In the genomic region with DNA sequence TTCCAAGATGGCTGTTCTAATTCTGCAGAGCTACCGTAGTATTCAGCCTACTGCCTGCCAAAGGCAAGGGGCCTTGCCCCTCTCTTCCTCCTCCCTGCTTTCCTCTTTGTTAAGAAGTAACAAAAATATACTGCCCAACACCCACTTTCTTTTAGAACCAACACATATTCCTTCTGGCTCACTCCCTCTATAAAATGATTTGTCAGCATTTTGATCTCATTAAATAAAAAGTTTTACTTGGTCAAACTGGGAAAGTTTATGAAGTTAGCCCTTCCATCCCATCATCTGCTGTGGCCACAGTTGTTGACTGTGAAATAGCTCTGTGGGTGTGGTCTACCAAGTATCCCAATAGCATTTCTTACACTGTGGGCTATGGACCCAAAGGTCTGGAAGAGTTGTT, we compare ENCODE assay signal across 29 cellular contexts.
"Had no signal": no experiment of that assay in that cellular context is flagged by ENCODE, and none has a peak within 500 bp of the region (broad histone marks: within the 10 kb centered on the region; RNA-seq: fewer than 3 reads in every experiment).

No MANE protein-coding gene starts in this region.

- H3K27me3 Mint-ChIP-seq: activated CD4-positive, alpha-beta memory T cell treated with anti-CD3 and anti-CD28 coated beads, Interleukin-2, amount 10 ng/mL, durations not matched to agents 7 days and 5 days; activated naive CD4-positive, alpha-beta T cell treated with anti-CD3 and anti-CD28 coated beads, Interleukin-2, amount 10 ng/mL, durations not matched to agents 7 days and 5 days; activated naive CD8-positive, alpha-beta T cell treated with anti-CD3 and anti-CD28 coated beads, Interleukin-2, amount 10 ng/mL, durations not matched to agents 7 days and 5 days; activated T-cell treated with anti-CD3 and anti-CD28 coated beads, Interleukin-2, amount 50 U/mL, for 24 hours; naive B cell; stimulated activated naive CD8-positive, alpha-beta T cell treated with anti-CD3 and anti-CD28 coated beads, Interleukin-15, amount 100 ng/mL, for 72 hours had no signal

- H3K4me3 ChIP-seq: ascending aorta, cardiac muscle cell, colonic mucosa, dorsolateral prefrontal cortex, gastroesophageal sphincter, hepatocyte, mucosa of descending colon, spleen, upper lobe of left lung had no signal

- H3K4me1 Mint-ChIP-seq: activated CD4-positive, alpha-beta memory T cell treated with anti-CD3 and anti-CD28 coated beads, Interleukin-2, amount 10 ng/mL, durations not matched to agents 7 days and 5 days; activated naive CD4-positive, alpha-beta T cell treated with anti-CD3 and anti-CD28 coated beads, Interleukin-2, amount 10 ng/mL, durations not matched to agents 7 days and 5 days; activated naive CD8-positive, alpha-beta T cell treated with anti-CD3 and anti-CD28 coated beads, Interleukin-2, amount 10 ng/mL, durations not matched to agents 7 days and 5 days had no signal

- H3K27me3 ChIP-seq: ascending aorta, cardiac muscle cell, colonic mucosa, dorsolateral prefrontal cortex, gastroesophageal sphincter, hepatocyte, spleen, upper lobe of left lung had no signal

- H3K27ac Mint-ChIP-seq: activated CD4-positive, alpha-beta memory T cell treated with anti-CD3 and anti-CD28 coated beads, Interleukin-2, amount 10 ng/mL, durations not matched to agents 7 days and 5 days; activated naive CD4-positive, alpha-beta T cell treated with anti-CD3 and anti-CD28 coated beads, Interleukin-2, amount 10 ng/mL, durations not matched to agents 7 days and 5 days; activated naive CD8-positive, alpha-beta T cell treated with anti-CD3 and anti-CD28 coated beads, Interleukin-2, amount 10 ng/mL, durations not matched to agents 7 days and 5 days; activated T-cell treated with anti-CD3 and anti-CD28 coated beads, Interleukin-2, amount 50 U/mL, for 24 hours had no signal

- DNase-seq: activated CD4-positive, alpha-beta memory T cell treated with anti-CD3 and anti-CD28 coated beads, Interleukin-2, amount 10 ng/mL, durations not matched to agents 7 days and 5 days; activated CD4-positive, alpha-beta T cell treated with anti-CD3 and anti-CD28 coated beads for 48 hours; activated CD8-positive, alpha-beta memory T cell treated with anti-CD3 and anti-CD28 coated beads, Interleukin-2, amount 50 U/mL, for 48 hours; activated gamma-delta T cell; activated naive CD4-positive, alpha-beta T cell treated with anti-CD3 and anti-CD28 coated beads, Interleukin-2, amount 10 ng/mL, durations not matched to agents 7 days and 5 days; activated naive CD8-positive, alpha-beta T cell treated with anti-CD3 and anti-CD28 coated beads, Interleukin-2, amount 10 ng/mL, durations not matched to agents 7 days and 5 days; activated T-cell treated with anti-CD3 and anti-CD28 coated beads, Interleukin-2, amount 50 U/mL, for 24 hours; cerebellar nuclear complex; colonic mucosa; dorsolateral prefrontal cortex; effector memory CD4-positive, alpha-beta T cell; erythroblast; islet precursor cell; left ventricle myocardium superior; mucosa of descending colon; naive B cell; posterior cingulate gyrus; right cardiac atrium; spleen; stimulated activated naive CD8-positive, alpha-beta T cell treated with anti-CD3 and anti-CD28 coated beads, Interleukin-15, amount 100 ng/mL, for 72 hours; substantia nigra; T-helper 1 cell; upper lobe of left lung had no signal

- H3K4me3 Mint-ChIP-seq: activated CD4-positive, alpha-beta memory T cell treated with anti-CD3 and anti-CD28 coated beads, Interleukin-2, amount 10 ng/mL, durations not matched to agents 7 days and 5 days; activated naive CD4-positive, alpha-beta T cell treated with anti-CD3 and anti-CD28 coated beads, Interleukin-2, amount 10 ng/mL, durations not matched to agents 7 days and 5 days; activated naive CD8-positive, alpha-beta T cell treated with anti-CD3 and anti-CD28 coated beads, Interleukin-2, amount 10 ng/mL, durations not matched to agents 7 days and 5 days; activated T-cell treated with anti-CD3 and anti-CD28 coated beads, Interleukin-2, amount 50 U/mL, for 24 hours; brain; stimulated activated naive CD8-positive, alpha-beta T cell treated with anti-CD3 and anti-CD28 coated beads, Interleukin-15, amount 100 ng/mL, for 72 hours had no signal

- H3K4me2 ChIP-seq: hepatocyte had no signal

- H3K27ac ChIP-seq: ascending aorta, cardiac muscle cell, colonic mucosa, gastroesophageal sphincter, hepatocyte, spleen, upper lobe of left lung, VCaP had no signal

- H3K9me3 ChIP-seq: ascending aorta, colonic mucosa, gastroesophageal sphincter, mucosa of descending colon, spleen, upper lobe of left lung had no signal

- ATAC-seq: gastroesophageal sphincter; left ventricle myocardium superior; mucosa of descending colon; right cardiac atrium; stimulated activated naive CD8-positive, alpha-beta T cell treated with anti-CD3 and anti-CD28 coated beads, Interleukin-15, amount 100 ng/mL, for 72 hours had no signal

- H3K4me1 ChIP-seq: colonic mucosa, upper lobe of left lung had no signal

- H3K36me3 Mint-ChIP-seq: activated naive CD4-positive, alpha-beta T cell treated with anti-CD3 and anti-CD28 coated beads, Interleukin-2, amount 10 ng/mL, durations not matched to agents 7 days and 5 days; brain had no signal

- H3K36me3 ChIP-seq: ascending aorta, cardiac muscle cell, colonic mucosa, gastroesophageal sphincter, spleen, upper lobe of left lung had no signal

- H3K9me3 Mint-ChIP-seq: activated CD4-positive, alpha-beta memory T cell treated with anti-CD3 and anti-CD28 coated beads, Interleukin-2, amount 10 ng/mL, durations not matched to agents 7 days and 5 days; activated naive CD4-positive, alpha-beta T cell treated with anti-CD3 and anti-CD28 coated beads, Interleukin-2, amount 10 ng/mL, durations not matched to agents 7 days and 5 days; activated T-cell treated with anti-CD3 and anti-CD28 coated beads, Interleukin-2, amount 50 U/mL, for 24 hours; brain; naive B cell; stimulated activated naive CD8-positive, alpha-beta T cell treated with anti-CD3 and anti-CD28 coated beads, Interleukin-15, amount 100 ng/mL, for 72 hours had no signal
